1 cellular context compared by ENCODE assay signal in the genomic region with DNA sequence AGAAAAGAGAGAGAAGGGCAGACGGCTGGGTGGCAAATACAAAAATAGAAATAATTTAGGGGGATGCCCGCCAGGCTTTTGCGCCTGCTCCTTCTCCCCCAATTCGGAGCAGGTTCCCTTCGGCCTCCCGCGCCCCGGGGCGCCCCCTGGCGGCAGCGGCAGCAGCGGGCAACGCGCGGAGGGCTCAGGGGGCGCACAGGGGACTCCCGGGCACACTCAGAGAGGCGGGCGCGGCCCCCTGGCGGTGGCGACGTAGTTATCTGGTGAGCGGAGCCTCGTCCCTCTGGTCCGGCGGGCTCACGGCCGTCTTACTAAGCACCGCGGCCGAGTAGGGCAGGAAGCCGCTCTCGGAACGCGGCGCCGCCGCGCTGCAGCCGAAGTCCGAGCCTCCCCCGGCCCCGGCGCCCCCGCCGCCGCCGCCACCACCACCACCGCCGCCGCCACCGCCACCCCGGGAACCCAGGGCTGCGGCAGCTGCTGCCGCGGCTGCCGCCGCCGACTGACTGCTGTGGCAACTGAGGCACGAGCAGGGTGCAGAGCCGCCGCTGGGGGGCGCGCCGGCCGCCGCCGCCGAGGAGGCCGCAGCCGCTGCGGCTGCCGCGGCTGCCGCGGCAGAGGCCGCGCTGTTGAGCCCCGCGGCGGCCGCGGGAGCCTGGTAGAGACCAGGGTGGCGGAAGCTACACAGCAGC.
TF ChIP-seq lines count a peak whose summit lies in the region.

No MANE protein-coding gene starts in this region.

TF ChIP-seq in K562, 482 proteins besides CTCF, POLR2A, EP300 and RAD21 (continued from another document and continues in another):
- TF ChIP-seq TAF15 (IDR thresholded peaks at IDR 0.05; ENCODE audit: low read depth, low read length) (no peak), POLR2AphosphoS5 (IDR thresholded peaks at IDR 0.05; ENCODE audit: control insufficient read depth, insufficient read depth, low read depth, low read length) (no peak), GATAD2B (IDR thresholded peaks at IDR 0.05; ENCODE audit: borderline replicate concordance) (no peak; the same call in 1 of the 2 replicates), ZNF3 (CRISPR knock-in tag; IDR thresholded peaks at IDR 0.05) (no peak), PTBP1 (IDR thresholded peaks at IDR 0.05; ENCODE audit: low read depth, low read length) (no peak), SMAD4 (CRISPR knock-in tag; conservative IDR thresholded peaks at IDR 0.05) (no peak), ZNF311 (CRISPR knock-in tag; IDR thresholded peaks at IDR 0.05) (no peak), TSC22D4 (tag; IDR thresholded peaks at IDR 0.05) (no peak), ZNF124 (CRISPR knock-in tag; IDR thresholded peaks at IDR 0.05) (no peak), KAT7 (CRISPR knock-in tag; IDR thresholded peaks at IDR 0.05; ENCODE audit: borderline replicate concordance) (no peak), ZNF175 (CRISPR knock-in tag; IDR thresholded peaks at IDR 0.05; ENCODE audit: low read depth) (no peak), STAT5B (CRISPR knock-in tag; IDR thresholded peaks at IDR 0.05) (no peak), BRD4 (IDR thresholded peaks at IDR 0.05) (no peak), FOXJ3 (CRISPR knock-in tag; IDR thresholded peaks at IDR 0.05) (no peak), NFE2L1 (tag; IDR thresholded peaks at IDR 0.05; ENCODE audit: borderline replicate concordance, low read depth) (no peak), RBM22 (IDR thresholded peaks at IDR 0.05; ENCODE audit: low read depth, low read length, poor library complexity, severe bottlenecking) (peak; percentile 46), EWSR1 (IDR thresholded peaks at IDR 0.05; ENCODE audit: borderline replicate concordance, low read depth, partially characterized antibody) (no peak), ZNF699 (CRISPR knock-in tag; IDR thresholded peaks at IDR 0.05; ENCODE audit: insufficient replicate concordance) (no peak), MEF2D (tag; conservative IDR thresholded peaks at IDR 0.05; ENCODE audit: low read depth) (no peak)
- TF ChIP-seq, protein P1, sequence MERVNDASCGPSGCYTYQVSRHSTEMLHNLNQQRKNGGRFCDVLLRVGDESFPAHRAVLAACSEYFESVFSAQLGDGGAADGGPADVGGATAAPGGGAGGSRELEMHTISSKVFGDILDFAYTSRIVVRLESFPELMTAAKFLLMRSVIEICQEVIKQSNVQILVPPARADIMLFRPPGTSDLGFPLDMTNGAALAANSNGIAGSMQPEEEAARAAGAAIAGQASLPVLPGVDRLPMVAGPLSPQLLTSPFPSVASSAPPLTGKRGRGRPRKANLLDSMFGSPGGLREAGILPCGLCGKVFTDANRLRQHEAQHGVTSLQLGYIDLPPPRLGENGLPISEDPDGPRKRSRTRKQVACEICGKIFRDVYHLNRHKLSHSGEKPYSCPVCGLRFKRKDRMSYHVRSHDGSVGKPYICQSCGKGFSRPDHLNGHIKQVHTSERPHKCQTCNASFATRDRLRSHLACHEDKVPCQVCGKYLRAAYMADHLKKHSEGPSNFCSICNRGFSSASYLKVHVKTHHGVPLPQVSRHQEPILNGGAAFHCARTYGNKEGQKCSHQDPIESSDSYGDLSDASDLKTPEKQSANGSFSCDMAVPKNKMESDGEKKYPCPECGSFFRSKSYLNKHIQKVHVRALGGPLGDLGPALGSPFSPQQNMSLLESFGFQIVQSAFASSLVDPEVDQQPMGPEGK (CRISPR knock-in tag; IDR thresholded peaks at IDR 0.05; ENCODE audit: borderline replicate concordance), result no peak
- TF ChIP-seq, protein P2, sequence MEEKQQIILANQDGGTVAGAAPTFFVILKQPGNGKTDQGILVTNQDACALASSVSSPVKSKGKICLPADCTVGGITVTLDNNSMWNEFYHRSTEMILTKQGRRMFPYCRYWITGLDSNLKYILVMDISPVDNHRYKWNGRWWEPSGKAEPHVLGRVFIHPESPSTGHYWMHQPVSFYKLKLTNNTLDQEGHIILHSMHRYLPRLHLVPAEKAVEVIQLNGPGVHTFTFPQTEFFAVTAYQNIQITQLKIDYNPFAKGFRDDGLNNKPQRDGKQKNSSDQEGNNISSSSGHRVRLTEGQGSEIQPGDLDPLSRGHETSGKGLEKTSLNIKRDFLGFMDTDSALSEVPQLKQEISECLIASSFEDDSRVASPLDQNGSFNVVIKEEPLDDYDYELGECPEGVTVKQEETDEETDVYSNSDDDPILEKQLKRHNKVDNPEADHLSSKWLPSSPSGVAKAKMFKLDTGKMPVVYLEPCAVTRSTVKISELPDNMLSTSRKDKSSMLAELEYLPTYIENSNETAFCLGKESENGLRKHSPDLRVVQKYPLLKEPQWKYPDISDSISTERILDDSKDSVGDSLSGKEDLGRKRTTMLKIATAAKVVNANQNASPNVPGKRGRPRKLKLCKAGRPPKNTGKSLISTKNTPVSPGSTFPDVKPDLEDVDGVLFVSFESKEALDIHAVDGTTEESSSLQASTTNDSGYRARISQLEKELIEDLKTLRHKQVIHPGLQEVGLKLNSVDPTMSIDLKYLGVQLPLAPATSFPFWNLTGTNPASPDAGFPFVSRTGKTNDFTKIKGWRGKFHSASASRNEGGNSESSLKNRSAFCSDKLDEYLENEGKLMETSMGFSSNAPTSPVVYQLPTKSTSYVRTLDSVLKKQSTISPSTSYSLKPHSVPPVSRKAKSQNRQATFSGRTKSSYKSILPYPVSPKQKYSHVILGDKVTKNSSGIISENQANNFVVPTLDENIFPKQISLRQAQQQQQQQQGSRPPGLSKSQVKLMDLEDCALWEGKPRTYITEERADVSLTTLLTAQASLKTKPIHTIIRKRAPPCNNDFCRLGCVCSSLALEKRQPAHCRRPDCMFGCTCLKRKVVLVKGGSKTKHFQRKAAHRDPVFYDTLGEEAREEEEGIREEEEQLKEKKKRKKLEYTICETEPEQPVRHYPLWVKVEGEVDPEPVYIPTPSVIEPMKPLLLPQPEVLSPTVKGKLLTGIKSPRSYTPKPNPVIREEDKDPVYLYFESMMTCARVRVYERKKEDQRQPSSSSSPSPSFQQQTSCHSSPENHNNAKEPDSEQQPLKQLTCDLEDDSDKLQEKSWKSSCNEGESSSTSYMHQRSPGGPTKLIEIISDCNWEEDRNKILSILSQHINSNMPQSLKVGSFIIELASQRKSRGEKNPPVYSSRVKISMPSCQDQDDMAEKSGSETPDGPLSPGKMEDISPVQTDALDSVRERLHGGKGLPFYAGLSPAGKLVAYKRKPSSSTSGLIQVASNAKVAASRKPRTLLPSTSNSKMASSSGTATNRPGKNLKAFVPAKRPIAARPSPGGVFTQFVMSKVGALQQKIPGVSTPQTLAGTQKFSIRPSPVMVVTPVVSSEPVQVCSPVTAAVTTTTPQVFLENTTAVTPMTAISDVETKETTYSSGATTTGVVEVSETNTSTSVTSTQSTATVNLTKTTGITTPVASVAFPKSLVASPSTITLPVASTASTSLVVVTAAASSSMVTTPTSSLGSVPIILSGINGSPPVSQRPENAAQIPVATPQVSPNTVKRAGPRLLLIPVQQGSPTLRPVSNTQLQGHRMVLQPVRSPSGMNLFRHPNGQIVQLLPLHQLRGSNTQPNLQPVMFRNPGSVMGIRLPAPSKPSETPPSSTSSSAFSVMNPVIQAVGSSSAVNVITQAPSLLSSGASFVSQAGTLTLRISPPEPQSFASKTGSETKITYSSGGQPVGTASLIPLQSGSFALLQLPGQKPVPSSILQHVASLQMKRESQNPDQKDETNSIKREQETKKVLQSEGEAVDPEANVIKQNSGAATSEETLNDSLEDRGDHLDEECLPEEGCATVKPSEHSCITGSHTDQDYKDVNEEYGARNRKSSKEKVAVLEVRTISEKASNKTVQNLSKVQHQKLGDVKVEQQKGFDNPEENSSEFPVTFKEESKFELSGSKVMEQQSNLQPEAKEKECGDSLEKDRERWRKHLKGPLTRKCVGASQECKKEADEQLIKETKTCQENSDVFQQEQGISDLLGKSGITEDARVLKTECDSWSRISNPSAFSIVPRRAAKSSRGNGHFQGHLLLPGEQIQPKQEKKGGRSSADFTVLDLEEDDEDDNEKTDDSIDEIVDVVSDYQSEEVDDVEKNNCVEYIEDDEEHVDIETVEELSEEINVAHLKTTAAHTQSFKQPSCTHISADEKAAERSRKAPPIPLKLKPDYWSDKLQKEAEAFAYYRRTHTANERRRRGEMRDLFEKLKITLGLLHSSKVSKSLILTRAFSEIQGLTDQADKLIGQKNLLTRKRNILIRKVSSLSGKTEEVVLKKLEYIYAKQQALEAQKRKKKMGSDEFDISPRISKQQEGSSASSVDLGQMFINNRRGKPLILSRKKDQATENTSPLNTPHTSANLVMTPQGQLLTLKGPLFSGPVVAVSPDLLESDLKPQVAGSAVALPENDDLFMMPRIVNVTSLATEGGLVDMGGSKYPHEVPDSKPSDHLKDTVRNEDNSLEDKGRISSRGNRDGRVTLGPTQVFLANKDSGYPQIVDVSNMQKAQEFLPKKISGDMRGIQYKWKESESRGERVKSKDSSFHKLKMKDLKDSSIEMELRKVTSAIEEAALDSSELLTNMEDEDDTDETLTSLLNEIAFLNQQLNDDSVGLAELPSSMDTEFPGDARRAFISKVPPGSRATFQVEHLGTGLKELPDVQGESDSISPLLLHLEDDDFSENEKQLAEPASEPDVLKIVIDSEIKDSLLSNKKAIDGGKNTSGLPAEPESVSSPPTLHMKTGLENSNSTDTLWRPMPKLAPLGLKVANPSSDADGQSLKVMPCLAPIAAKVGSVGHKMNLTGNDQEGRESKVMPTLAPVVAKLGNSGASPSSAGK (IDR thresholded peaks at IDR 0.05), result no peak
- TF ChIP-seq, protein P3, sequence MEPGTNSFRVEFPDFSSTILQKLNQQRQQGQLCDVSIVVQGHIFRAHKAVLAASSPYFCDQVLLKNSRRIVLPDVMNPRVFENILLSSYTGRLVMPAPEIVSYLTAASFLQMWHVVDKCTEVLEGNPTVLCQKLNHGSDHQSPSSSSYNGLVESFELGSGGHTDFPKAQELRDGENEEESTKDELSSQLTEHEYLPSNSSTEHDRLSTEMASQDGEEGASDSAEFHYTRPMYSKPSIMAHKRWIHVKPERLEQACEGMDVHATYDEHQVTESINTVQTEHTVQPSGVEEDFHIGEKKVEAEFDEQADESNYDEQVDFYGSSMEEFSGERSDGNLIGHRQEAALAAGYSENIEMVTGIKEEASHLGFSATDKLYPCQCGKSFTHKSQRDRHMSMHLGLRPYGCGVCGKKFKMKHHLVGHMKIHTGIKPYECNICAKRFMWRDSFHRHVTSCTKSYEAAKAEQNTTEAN (CRISPR knock-in tag; IDR thresholded peaks at IDR 0.05), result no peak
- TF ChIP-seq, protein P4, sequence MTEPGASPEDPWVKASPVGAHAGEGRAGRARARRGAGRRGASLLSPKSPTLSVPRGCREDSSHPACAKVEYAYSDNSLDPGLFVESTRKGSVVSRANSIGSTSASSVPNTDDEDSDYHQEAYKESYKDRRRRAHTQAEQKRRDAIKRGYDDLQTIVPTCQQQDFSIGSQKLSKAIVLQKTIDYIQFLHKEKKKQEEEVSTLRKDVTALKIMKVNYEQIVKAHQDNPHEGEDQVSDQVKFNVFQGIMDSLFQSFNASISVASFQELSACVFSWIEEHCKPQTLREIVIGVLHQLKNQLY (CRISPR knock-in tag; conservative IDR thresholded peaks at IDR 0.05), result no peak
- TF ChIP-seq, protein P5, sequence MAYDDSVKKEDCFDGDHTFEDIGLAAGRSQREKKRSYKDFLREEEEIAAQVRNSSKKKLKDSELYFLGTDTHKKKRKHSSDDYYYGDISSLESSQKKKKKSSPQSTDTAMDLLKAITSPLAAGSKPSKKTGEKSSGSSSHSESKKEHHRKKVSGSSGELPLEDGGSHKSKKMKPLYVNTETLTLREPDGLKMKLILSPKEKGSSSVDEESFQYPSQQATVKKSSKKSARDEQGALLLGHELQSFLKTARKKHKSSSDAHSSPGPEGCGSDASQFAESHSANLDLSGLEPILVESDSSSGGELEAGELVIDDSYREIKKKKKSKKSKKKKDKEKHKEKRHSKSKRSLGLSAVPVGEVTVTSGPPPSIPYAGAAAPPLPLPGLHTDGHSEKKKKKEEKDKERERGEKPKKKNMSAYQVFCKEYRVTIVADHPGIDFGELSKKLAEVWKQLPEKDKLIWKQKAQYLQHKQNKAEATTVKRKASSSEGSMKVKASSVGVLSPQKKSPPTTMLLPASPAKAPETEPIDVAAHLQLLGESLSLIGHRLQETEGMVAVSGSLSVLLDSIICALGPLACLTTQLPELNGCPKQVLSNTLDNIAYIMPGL (CRISPR knock-in tag; IDR thresholded peaks at IDR 0.05), result peak; percentile 68; the same call in 1 of the 2 replicates
- TF ChIP-seq, protein P6, sequence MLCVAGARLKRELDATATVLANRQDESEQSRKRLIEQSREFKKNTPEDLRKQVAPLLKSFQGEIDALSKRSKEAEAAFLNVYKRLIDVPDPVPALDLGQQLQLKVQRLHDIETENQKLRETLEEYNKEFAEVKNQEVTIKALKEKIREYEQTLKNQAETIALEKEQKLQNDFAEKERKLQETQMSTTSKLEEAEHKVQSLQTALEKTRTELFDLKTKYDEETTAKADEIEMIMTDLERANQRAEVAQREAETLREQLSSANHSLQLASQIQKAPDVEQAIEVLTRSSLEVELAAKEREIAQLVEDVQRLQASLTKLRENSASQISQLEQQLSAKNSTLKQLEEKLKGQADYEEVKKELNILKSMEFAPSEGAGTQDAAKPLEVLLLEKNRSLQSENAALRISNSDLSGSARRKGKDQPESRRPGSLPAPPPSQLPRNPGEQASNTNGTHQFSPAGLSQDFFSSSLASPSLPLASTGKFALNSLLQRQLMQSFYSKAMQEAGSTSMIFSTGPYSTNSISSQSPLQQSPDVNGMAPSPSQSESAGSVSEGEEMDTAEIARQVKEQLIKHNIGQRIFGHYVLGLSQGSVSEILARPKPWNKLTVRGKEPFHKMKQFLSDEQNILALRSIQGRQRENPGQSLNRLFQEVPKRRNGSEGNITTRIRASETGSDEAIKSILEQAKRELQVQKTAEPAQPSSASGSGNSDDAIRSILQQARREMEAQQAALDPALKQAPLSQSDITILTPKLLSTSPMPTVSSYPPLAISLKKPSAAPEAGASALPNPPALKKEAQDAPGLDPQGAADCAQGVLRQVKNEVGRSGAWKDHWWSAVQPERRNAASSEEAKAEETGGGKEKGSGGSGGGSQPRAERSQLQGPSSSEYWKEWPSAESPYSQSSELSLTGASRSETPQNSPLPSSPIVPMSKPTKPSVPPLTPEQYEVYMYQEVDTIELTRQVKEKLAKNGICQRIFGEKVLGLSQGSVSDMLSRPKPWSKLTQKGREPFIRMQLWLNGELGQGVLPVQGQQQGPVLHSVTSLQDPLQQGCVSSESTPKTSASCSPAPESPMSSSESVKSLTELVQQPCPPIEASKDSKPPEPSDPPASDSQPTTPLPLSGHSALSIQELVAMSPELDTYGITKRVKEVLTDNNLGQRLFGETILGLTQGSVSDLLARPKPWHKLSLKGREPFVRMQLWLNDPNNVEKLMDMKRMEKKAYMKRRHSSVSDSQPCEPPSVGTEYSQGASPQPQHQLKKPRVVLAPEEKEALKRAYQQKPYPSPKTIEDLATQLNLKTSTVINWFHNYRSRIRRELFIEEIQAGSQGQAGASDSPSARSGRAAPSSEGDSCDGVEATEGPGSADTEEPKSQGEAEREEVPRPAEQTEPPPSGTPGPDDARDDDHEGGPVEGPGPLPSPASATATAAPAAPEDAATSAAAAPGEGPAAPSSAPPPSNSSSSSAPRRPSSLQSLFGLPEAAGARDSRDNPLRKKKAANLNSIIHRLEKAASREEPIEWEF (CRISPR knock-in tag; IDR thresholded peaks at IDR 0.05), result no peak
- TF ChIP-seq, protein P7, sequence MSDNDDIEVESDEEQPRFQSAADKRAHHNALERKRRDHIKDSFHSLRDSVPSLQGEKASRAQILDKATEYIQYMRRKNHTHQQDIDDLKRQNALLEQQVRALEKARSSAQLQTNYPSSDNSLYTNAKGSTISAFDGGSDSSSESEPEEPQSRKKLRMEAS (CRISPR knock-in tag; IDR thresholded peaks at IDR 0.05), result no peak
